Comparison of ENCODE assay signal across 8 cellular contexts in genomic region chr14:77320238-77320935, GRCh38. TPM values are rescaled to one million over a fixed set of nuclear protein-coding genes. Genes with fewer than 3 reads are reported as not detected.
DNase-seq lines count a peak whose midpoint lies in the region; ATAC-seq, FAIRE-seq and TF ChIP-seq lines count a peak whose summit lies in the region.

POMT2 (minus strand) TSS chr14:77320883; CDS start chr14:77320681, 202 bp downstream.

- H2AFZ ChIP-seq in keratinocyte (ENCODE audit: control insufficient read depth, low read length): peak within 1 kb of the TSS; percentile 97

- H3K9me1 ChIP-seq in keratinocyte (ENCODE audit: control insufficient read depth, extremely low read depth, insufficient read depth, low read length): no peaks in the 10 kb centered on the region

- no peak for TF ChIP-seq CTCF in AG10803 (conservative IDR thresholded peaks at IDR 0.05; ENCODE audit: low read length)
- TF ChIP-seq CTCF in keratinocyte (optimal IDR thresholded peaks at IDR 0.05 in 1 of 3, IDR thresholded peaks at IDR 0.05 in 1 of 3, conservative IDR thresholded peaks at IDR 0.05 in 1 of 3; ENCODE audit: extremely low read depth in 1 of 3, insufficient read depth in 2 of 3, low read length in 3 of 3): peak in 2 of 3 experiments; percentile 22 to 37

- peaks cover 33% of the 10 kb centered on the region for H3K79me2 ChIP-seq in keratinocyte (ENCODE audit: control insufficient read depth, insufficient read depth, low read length)

- TF ChIP-seq POLR2A in GM18951 (IDR thresholded peaks at IDR 0.05; ENCODE audit: extremely low read depth, insufficient read depth, insufficient read length): peak; percentile 33

- H3K4me2 ChIP-seq in keratinocyte (ENCODE audit: control insufficient read depth, extremely low read depth, insufficient read depth, low read depth, low read length): peak within 1 kb of the TSS; percentile 95

- FAIRE-seq in keratinocyte (lab: Jason Lieb, UNC): peak; percentile 36

- H3K36me3 ChIP-seq in keratinocyte (ENCODE audit: control insufficient read depth in 2 of 2, extremely low read depth in 1 of 2, insufficient read depth in 2 of 2, low read length in 2 of 2): no peaks in the 10 kb centered on the region

- H3K27me3 ChIP-seq in keratinocyte (ENCODE audit: control insufficient read depth, extremely low read depth, insufficient read depth, low read length): no peaks in the 10 kb centered on the region

- no peaks in the 10 kb centered on the region for H4K20me1 ChIP-seq in keratinocyte (ENCODE audit: control insufficient read depth, extremely low read depth, insufficient read depth, low read length)

- peak; percentile 84 for DNase-seq in AG10803 (ENCODE audit: low read depth)
- peak; percentile 84 to 92 for DNase-seq in NCI-H446 (lab: John Stamatoyannopoulos, UW)
- peak; percentile 96 for DNase-seq in activated CD4-positive, CD25-positive, alpha-beta regulatory T cell treated with anti-CD3 and anti-CD28 coated beads, Interleukin-2, amount 50 U/mL, for 72 hours
- peak; percentile 6 to 52 for DNase-seq in cerebellar nuclear complex (lab: John Stamatoyannopoulos, UW)
- peak; percentile 32 for DNase-seq in keratinocyte (ENCODE audit: low read depth, low spot score)
- peak; percentile 94 for DNase-seq in stimulated activated CD4-positive, alpha-beta T cell treated with anti-CD3 and anti-CD28 coated beads, Interleukin-15, amount 100 ng/mL, for 24 hours

- in situ Hi-C loops in GM18951 (cut with MboI; ENCODE audit: low sequenced_read_pairs, unreplicated experiment): no loop called here

- peak within 1 kb of the TSS; percentile 92 for H3K9ac ChIP-seq in keratinocyte (ENCODE audit: control insufficient read depth, extremely low read depth, insufficient read depth, low read length)

- H3K4me3 ChIP-seq in AG10803 (ENCODE audit: low read length) (peak within 1 kb of the TSS; percentile 92), keratinocyte (ENCODE audit: control insufficient read depth in 2 of 3, extremely low read depth in 1 of 3, insufficient read depth in 2 of 3, low read depth in 1 of 3, low read length in 3 of 3) (peak within 1 kb of the TSS; percentile 83 to 86 (median 84))

- H3K4me1 ChIP-seq in keratinocyte (ENCODE audit: control insufficient read depth, extremely low read depth, insufficient read depth, low read length): peaks cover 18% of the 10 kb centered on the region

- H3K9me3 ChIP-seq in keratinocyte (ENCODE audit: control insufficient read depth, low read depth, low read length): no peaks in the 10 kb centered on the region

- dilution Hi-C loops in keratinocyte (cut with MboI; ENCODE audit: extremely low pct_ligation_motif_present, low sequenced_read_pairs): no loop called here

- H3K27ac ChIP-seq in keratinocyte (ENCODE audit: control insufficient read depth, insufficient read depth, low read length): peak within 1 kb of the TSS; percentile 94

- ATAC-seq in HG03196 (IDR thresholded peaks at IDR 0.05; ENCODE audit: unreplicated experiment): peak; percentile 63

RNA-seq across cellular contexts. Expression of gene POMT2, which starts in this region (rescaled TPM):
- 13.9 to 21.1 TPM (median 17.4 TPM) in 3 replicates for polyA plus RNA-seq in keratinocyte
- polyA plus RNA-seq in keratinocyte (2011; ENCODE audit: low read depth): 5.9 TPM
- polyA plus RNA-seq in keratinocyte (2011; cell fraction: cytosol; rRNA removed): 7.8 and 12.1 TPM in 2 replicates
- 45.5 and 48.6 TPM in 2 replicates for polyA plus RNA-seq in keratinocyte (2011; cell fraction: nucleus; rRNA removed)
- polyA plus RNA-seq in keratinocyte (2012; ENCODE audit: low replicate concordance): 8.9 and 14.5 TPM in 2 replicates
- polyA minus RNA-seq in keratinocyte: 17.2 to 38.2 TPM (median 24.0 TPM) in 3 replicates
- 12.9 TPM for polyA minus RNA-seq in keratinocyte (2011; cell fraction: cytosol; rRNA and poly(A)+ RNA removed)
- polyA minus RNA-seq in keratinocyte (2011; cell fraction: nucleus; rRNA and poly(A)+ RNA removed): 22.6 and 31.8 TPM in 2 replicates

Comparison
In these comparisons a context has a peak if more than half of its experiments do, and no peak if none do; other contexts are left out.
1. Peak in every context shown above with its lines: DNase-seq, ATAC-seq, H3K4me3 ChIP-seq and H3K27ac ChIP-seq.
2. DNase-seq: peak in every context shown above with its lines; median percentile 96 in activated CD4-positive, CD25-positive, alpha-beta regulatory T cell treated with anti-CD3 and anti-CD28 coated beads, Interleukin-2, amount 50 U/mL, for 72 hours; 94 in stimulated activated CD4-positive, alpha-beta T cell treated with anti-CD3 and anti-CD28 coated beads, Interleukin-15, amount 100 ng/mL, for 24 hours; 88 in NCI-H446; 84 in AG10803; 32 in keratinocyte; 29 in cerebellar nuclear complex.